ENCODE assay signal across 1 cellular context in the genomic region with DNA sequence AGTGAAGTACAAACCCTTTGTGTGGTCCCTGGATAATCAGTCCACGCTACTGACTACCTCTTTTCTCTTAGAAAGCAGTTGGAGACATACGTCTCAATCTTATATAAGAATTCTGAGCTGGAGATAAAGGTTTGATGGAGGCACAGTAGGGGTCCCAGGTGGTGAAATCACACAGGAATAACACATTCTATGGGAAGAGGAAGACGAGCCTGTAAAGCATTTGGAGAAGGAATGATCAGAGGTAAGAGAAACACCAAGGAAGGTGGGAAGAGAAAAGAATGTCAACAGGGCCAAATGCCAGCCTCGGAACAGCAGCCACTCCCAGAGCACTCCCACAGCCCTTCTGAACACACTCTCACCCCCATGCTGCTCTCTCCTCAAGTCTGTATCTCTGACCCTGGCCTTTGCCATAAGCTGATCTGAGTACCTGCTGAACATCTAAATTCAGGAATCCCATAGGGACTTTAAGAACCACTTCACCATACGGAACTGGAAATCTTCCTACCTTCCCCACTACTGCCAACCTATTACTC.
TF ChIP-seq lines count a peak whose summit lies in the region.

No MANE protein-coding gene starts in this region.

TF ChIP-seq in WTC11, 78 proteins besides CTCF, POLR2A, EP300 and RAD21 (continued from another document):
- TF ChIP-seq, protein P1, sequence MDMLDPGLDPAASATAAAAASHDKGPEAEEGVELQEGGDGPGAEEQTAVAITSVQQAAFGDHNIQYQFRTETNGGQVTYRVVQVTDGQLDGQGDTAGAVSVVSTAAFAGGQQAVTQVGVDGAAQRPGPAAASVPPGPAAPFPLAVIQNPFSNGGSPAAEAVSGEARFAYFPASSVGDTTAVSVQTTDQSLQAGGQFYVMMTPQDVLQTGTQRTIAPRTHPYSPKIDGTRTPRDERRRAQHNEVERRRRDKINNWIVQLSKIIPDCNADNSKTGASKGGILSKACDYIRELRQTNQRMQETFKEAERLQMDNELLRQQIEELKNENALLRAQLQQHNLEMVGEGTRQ (CRISPR knock-in tag; IDR thresholded peaks at IDR 0.05) = no peak
- TF ChIP-seq, protein P2, sequence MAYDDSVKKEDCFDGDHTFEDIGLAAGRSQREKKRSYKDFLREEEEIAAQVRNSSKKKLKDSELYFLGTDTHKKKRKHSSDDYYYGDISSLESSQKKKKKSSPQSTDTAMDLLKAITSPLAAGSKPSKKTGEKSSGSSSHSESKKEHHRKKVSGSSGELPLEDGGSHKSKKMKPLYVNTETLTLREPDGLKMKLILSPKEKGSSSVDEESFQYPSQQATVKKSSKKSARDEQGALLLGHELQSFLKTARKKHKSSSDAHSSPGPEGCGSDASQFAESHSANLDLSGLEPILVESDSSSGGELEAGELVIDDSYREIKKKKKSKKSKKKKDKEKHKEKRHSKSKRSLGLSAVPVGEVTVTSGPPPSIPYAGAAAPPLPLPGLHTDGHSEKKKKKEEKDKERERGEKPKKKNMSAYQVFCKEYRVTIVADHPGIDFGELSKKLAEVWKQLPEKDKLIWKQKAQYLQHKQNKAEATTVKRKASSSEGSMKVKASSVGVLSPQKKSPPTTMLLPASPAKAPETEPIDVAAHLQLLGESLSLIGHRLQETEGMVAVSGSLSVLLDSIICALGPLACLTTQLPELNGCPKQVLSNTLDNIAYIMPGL (CRISPR knock-in tag; IDR thresholded peaks at IDR 0.05) = no peak
- TF ChIP-seq ZNF671 (CRISPR knock-in tag; IDR thresholded peaks at IDR 0.05) (no peak), GRHL2 (CRISPR knock-in tag; IDR thresholded peaks at IDR 0.05; ENCODE audit: insufficient replicate concordance, severe bottlenecking) (no peak), TEAD4 (CRISPR knock-in tag; IDR thresholded peaks at IDR 0.05) (no peak), TCF7 (CRISPR knock-in tag; IDR thresholded peaks at IDR 0.05; ENCODE audit: low read depth) (no peak), FOXP1 (CRISPR knock-in tag; IDR thresholded peaks at IDR 0.05; ENCODE audit: borderline replicate concordance) (no peak), ZNF396 (CRISPR knock-in tag; IDR thresholded peaks at IDR 0.05; ENCODE audit: borderline replicate concordance) (no peak), RORB (CRISPR knock-in tag; IDR thresholded peaks at IDR 0.05) (no peak), SMAD3 (CRISPR knock-in tag; IDR thresholded peaks at IDR 0.05; ENCODE audit: borderline replicate concordance) (no peak), OVOL2 (CRISPR knock-in tag; IDR thresholded peaks at IDR 0.05; ENCODE audit: borderline replicate concordance) (no peak)
- TF ChIP-seq, protein P3, sequence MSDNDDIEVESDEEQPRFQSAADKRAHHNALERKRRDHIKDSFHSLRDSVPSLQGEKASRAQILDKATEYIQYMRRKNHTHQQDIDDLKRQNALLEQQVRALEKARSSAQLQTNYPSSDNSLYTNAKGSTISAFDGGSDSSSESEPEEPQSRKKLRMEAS (CRISPR knock-in tag; IDR thresholded peaks at IDR 0.05) = no peak
- TF ChIP-seq, protein P4, sequence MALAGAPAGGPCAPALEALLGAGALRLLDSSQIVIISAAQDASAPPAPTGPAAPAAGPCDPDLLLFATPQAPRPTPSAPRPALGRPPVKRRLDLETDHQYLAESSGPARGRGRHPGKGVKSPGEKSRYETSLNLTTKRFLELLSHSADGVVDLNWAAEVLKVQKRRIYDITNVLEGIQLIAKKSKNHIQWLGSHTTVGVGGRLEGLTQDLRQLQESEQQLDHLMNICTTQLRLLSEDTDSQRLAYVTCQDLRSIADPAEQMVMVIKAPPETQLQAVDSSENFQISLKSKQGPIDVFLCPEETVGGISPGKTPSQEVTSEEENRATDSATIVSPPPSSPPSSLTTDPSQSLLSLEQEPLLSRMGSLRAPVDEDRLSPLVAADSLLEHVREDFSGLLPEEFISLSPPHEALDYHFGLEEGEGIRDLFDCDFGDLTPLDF (CRISPR knock-in tag; IDR thresholded peaks at IDR 0.05) = no peak
- TF ChIP-seq, protein P5, sequence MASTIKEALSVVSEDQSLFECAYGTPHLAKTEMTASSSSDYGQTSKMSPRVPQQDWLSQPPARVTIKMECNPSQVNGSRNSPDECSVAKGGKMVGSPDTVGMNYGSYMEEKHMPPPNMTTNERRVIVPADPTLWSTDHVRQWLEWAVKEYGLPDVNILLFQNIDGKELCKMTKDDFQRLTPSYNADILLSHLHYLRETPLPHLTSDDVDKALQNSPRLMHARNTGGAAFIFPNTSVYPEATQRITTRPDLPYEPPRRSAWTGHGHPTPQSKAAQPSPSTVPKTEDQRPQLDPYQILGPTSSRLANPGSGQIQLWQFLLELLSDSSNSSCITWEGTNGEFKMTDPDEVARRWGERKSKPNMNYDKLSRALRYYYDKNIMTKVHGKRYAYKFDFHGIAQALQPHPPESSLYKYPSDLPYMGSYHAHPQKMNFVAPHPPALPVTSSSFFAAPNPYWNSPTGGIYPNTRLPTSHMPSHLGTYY (CRISPR knock-in tag; IDR thresholded peaks at IDR 0.05) = no peak
- TF ChIP-seq, protein P6, sequence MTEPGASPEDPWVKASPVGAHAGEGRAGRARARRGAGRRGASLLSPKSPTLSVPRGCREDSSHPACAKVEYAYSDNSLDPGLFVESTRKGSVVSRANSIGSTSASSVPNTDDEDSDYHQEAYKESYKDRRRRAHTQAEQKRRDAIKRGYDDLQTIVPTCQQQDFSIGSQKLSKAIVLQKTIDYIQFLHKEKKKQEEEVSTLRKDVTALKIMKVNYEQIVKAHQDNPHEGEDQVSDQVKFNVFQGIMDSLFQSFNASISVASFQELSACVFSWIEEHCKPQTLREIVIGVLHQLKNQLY (CRISPR knock-in tag; IDR thresholded peaks at IDR 0.05) = no peak
- TF ChIP-seq, protein P7, sequence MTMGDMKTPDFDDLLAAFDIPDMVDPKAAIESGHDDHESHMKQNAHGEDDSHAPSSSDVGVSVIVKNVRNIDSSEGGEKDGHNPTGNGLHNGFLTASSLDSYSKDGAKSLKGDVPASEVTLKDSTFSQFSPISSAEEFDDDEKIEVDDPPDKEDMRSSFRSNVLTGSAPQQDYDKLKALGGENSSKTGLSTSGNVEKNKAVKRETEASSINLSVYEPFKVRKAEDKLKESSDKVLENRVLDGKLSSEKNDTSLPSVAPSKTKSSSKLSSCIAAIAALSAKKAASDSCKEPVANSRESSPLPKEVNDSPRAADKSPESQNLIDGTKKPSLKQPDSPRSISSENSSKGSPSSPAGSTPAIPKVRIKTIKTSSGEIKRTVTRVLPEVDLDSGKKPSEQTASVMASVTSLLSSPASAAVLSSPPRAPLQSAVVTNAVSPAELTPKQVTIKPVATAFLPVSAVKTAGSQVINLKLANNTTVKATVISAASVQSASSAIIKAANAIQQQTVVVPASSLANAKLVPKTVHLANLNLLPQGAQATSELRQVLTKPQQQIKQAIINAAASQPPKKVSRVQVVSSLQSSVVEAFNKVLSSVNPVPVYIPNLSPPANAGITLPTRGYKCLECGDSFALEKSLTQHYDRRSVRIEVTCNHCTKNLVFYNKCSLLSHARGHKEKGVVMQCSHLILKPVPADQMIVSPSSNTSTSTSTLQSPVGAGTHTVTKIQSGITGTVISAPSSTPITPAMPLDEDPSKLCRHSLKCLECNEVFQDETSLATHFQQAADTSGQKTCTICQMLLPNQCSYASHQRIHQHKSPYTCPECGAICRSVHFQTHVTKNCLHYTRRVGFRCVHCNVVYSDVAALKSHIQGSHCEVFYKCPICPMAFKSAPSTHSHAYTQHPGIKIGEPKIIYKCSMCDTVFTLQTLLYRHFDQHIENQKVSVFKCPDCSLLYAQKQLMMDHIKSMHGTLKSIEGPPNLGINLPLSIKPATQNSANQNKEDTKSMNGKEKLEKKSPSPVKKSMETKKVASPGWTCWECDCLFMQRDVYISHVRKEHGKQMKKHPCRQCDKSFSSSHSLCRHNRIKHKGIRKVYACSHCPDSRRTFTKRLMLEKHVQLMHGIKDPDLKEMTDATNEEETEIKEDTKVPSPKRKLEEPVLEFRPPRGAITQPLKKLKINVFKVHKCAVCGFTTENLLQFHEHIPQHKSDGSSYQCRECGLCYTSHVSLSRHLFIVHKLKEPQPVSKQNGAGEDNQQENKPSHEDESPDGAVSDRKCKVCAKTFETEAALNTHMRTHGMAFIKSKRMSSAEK (CRISPR knock-in tag; IDR thresholded peaks at IDR 0.05; ENCODE audit: borderline replicate concordance) = no peak
TF ChIP-seq in WTC11: peak in this region for 0.
